ENCODE assay signal across 11 cellular contexts in the genomic region with DNA sequence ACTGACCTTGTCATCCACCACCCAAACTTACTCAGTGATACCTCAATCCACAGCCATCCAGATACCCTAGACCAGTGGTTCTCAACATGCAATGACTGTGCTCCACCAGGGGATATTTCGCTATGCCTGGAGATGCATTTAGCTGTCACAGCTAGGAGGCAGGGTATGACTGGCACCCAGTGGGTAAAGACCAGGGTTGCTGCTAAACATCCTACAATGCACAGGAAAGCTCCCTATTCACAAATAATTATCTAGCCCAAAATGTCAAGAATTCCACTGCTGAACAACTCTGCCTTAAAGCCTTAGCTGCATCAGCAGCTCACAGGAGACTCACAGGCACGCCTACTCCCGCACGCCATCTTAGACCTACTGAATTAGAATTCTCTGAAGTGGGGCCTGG.
"Had no signal": no experiment of that assay in that cellular context is flagged by ENCODE, and none has a peak within 500 bp of the region (broad histone marks: within the 10 kb centered on the region; RNA-seq: fewer than 3 reads in every experiment).

No MANE protein-coding gene starts in this region.

- ATAC-seq: left lobe of liver, WTC11 had no signal

- H3K4me3 ChIP-seq: coronary artery had no signal

- DNase-seq: activated CD4-positive, alpha-beta T cell treated with anti-CD3 and anti-CD28 coated beads, Interleukin-2, amount 10 ng/mL, durations not matched to agents 24 days and 14 days; activated naive CD4-positive, alpha-beta T cell treated with Interleukin-2 at 50 U/mL for 16 hours; effector memory CD4-positive, alpha-beta T cell; foreskin fibroblast; mesenchymal stem cell; stimulated activated CD4-positive, alpha-beta T cell treated with anti-CD3 and anti-CD28 coated beads, Interleukin-12 subunit alpha, Interleukin-12 subunit beta, amount 100 ng/mL, for 4 hours; stimulated activated CD4-positive, alpha-beta T cell treated with anti-CD3 and anti-CD28 coated beads, Interleukin-2, amount 100 ng/mL, for 48 hours; stimulated activated naive CD4-positive, alpha-beta T cell treated with Interleukin-2 at 50 U/mL for 16 hours had no signal

- H3K27ac ChIP-seq: coronary artery had no signal
